Comparison of ENCODE assay signal across 30 cellular contexts in the genomic region with DNA sequence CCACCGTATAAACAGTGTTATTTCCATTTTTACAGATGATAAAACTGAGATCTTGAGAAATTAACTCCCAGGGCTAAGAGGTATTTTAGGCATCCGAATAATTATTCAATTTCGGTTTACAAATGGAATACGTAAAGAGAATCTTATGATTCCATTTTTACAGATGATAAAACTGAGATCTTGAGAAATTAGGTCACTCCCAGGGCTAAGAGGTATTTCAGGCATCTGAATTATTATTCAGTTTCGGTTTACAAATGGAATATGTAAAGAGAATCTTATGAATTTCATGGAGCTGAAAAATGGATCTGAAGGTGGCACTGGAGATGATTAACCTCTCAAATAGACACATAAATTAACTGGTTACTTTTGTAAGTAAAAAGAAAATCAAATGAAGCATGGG. TPM values are rescaled to one million over a fixed set of nuclear protein-coding genes. Genes with fewer than 3 reads are reported as not detected.
A peak's percentile ranks its signal among the peaks of the same experiment; 100 is the strongest.
DNase-seq lines count a peak whose midpoint lies in the region; ATAC-seq and TF ChIP-seq lines count a peak whose summit lies in the region.
"Had no signal": no experiment of that assay in that cellular context is flagged by ENCODE, and none has a peak within 500 bp of the region (broad histone marks: within the 10 kb centered on the region; RNA-seq: fewer than 3 reads in every experiment).

No MANE protein-coding gene starts in this region.

- peaks cover 23% of the 10 kb centered on the region for H3F3A ChIP-seq in SK-N-SH (replicated peaks; ENCODE audit: insufficient read depth)

- no peak for TF ChIP-seq CTCF in SK-N-SH (IDR thresholded peaks at IDR 0.05)
- no peak for TF ChIP-seq CTCF in choroid plexus epithelial cell (conservative IDR thresholded peaks at IDR 0.05; ENCODE audit: low read depth, low read length)
- no peak for TF ChIP-seq CTCF in osteoblast (IDR thresholded peaks at IDR 0.05; ENCODE audit: extremely low read depth, low read depth, low read length)

- H3K36me3 ChIP-seq in ACC112 (ENCODE audit: insufficient read depth, low read length) (no peaks in the 10 kb centered on the region), SK-N-SH (replicated peaks in 1 of 2; ENCODE audit: control insufficient read depth in 1 of 2, insufficient read depth in 2 of 2, low read length in 1 of 2) (no peaks in the 10 kb centered on the region), osteoblast (ENCODE audit: insufficient read depth, low read length) (no peaks in the 10 kb centered on the region)
- H3K36me3 ChIP-seq: BE2C, SJCRH30 had no signal

- no peaks in the 10 kb centered on the region for H4K20me1 ChIP-seq in SK-N-SH (ENCODE audit: insufficient read depth)
- no peaks in the 10 kb centered on the region for H4K20me1 ChIP-seq in osteoblast (ENCODE audit: insufficient read depth, low read length)

- H3K9ac ChIP-seq in SK-N-SH: no peak overlapping the region
- H3K9ac ChIP-seq: GM23248 had no signal

- ATAC-seq in effector memory CD8-positive, alpha-beta T cell (replicated peaks): no peak
- ATAC-seq in GM21360 (IDR thresholded peaks at IDR 0.05; ENCODE audit: unreplicated experiment): no peak
- ATAC-seq: HepG2, K562, Right ventricle myocardium inferior had no signal

- H3K27ac Mint-ChIP-seq in effector memory CD8-positive, alpha-beta T cell: no peak overlapping the region
- H3K27ac Mint-ChIP-seq: CD14-positive monocyte; CD8-positive, alpha-beta memory T cell had no signal

- peaks cover 30% of the 10 kb centered on the region for H3K4me1 ChIP-seq in ACC112 (ENCODE audit: control insufficient read depth, insufficient read depth, low read length, unreplicated experiment)
- H3K4me1 ChIP-seq in SK-N-SH (ENCODE audit: control insufficient read depth in 1 of 2, insufficient read depth in 2 of 2, low read depth in 1 of 2, low read length in 1 of 2): peaks cover 18 to 36% of the 10 kb centered on the region in 2 experiments
- H3K4me1 ChIP-seq in osteoblast (ENCODE audit: insufficient read depth, low read length): peaks cover 25% of the 10 kb centered on the region

- POLR2A ChIA-PET in SK-N-SH (lab: Yijun Ruan, JAX): no interaction called here

- DNase-seq in SK-N-SH (no peak), choroid plexus epithelial cell (ENCODE audit: low read depth) (peak; percentile 54), osteoblast (ENCODE audit: insufficient read length, low spot score, missing footprints) (no peak), NCI-H146 (lab: John Stamatoyannopoulos, UW) (no peak)
- DNase-seq in effector memory CD8-positive, alpha-beta T cell: no peak
- no peak for DNase-seq in activated CD4-positive, alpha-beta T cell treated with anti-CD3 and anti-CD28 coated beads, Interleukin-2, amount 50 U/mL, for 4 hours
- DNase-seq: ACHN; BE2C; CD8-positive, alpha-beta memory T cell; DMS79 treated with DMSO at 0.1 percent for 48 hours; GM23248; H7; MV-4-11; NCI-H1105; NCI-H1436 treated with DMSO at 0.1 percent for 48 hours; NCI-H1930; NCI-H2107; NCI-H446 treated with DMSO at 0.1 percent for 48 hours; NCI-H526; NCI-H82; NK-92 treated with Interleukin-12 subunit alpha and Interleukin-12 subunit beta, amount 100 ng/mL, for 24 hours; PC-9; SJCRH30 had no signal

- no peaks in the 10 kb centered on the region for H3K27me3 ChIP-seq in ACC112 (ENCODE audit: insufficient read depth, low read length)
- H3K27me3 ChIP-seq in SK-N-SH (ENCODE audit: insufficient read depth): no peaks in the 10 kb centered on the region
- no peaks in the 10 kb centered on the region for H3K27me3 ChIP-seq in osteoblast (ENCODE audit: insufficient read depth, low read length)
- H3K27me3 ChIP-seq: BE2C, SJCRH30 had no signal

- H3K36me3 Mint-ChIP-seq in effector memory CD8-positive, alpha-beta T cell (ENCODE audit: insufficient read depth): peaks cover 2% of the 10 kb centered on the region
- H3K36me3 Mint-ChIP-seq: CD14-positive monocyte; CD8-positive, alpha-beta memory T cell had no signal

- peaks cover 74 to 75% of the 10 kb centered on the region in 2 donors for H3K27me3 Mint-ChIP-seq in effector memory CD8-positive, alpha-beta T cell

- 64% methylated on average over 5 of the region's 5 CpGs for WGBS in SK-N-SH (ENCODE audit: low lambda C conversion rate)

- H3K9me3 ChIP-seq in SK-N-SH (no peaks in the 10 kb centered on the region), osteoblast (ENCODE audit: low read depth, low read length) (no peaks in the 10 kb centered on the region)
- H3K9me3 ChIP-seq: BE2C, SJCRH30 had no signal

- H3K4me3 ChIP-seq in ACC112 (ENCODE audit: low read depth, low read length): no peak overlapping the region
- no peak overlapping the region for H3K4me3 ChIP-seq in SK-N-SH (ENCODE audit: low read depth in 2 of 2, low read length in 1 of 2)
- H3K4me3 ChIP-seq in choroid plexus epithelial cell (ENCODE audit: low read depth, low read length): no peak overlapping the region
- H3K4me3 ChIP-seq in osteoblast (ENCODE audit: insufficient read depth, low read length): no peak overlapping the region
- H3K4me3 ChIP-seq: GM23248, K562, PC-9, SJCRH30 had no signal

- H2AFZ ChIP-seq in ACC112 (ENCODE audit: low read length, unreplicated experiment) (peak overlapping the region; percentile 22), SK-N-SH (ENCODE audit: low read depth) (peak overlapping the region; percentile 18; the same call in 1 of the 2 replicates), osteoblast (ENCODE audit: low read length) (no peak overlapping the region)
- H2AFZ ChIP-seq: GM23248, PC-9 had no signal

- H3K4me1 Mint-ChIP-seq in effector memory CD8-positive, alpha-beta T cell (ENCODE audit: low read depth in 2 of 2): no peaks in the 10 kb centered on the region
- H3K4me1 Mint-ChIP-seq: CD14-positive monocyte; CD8-positive, alpha-beta memory T cell had no signal

- CTCF ChIA-PET in SK-N-SH (lab: Yijun Ruan, JAX): interaction anchor here (1.5 to 13.5 kb wide), 4 partner anchors 12 to 111 kb away, joined by 3 to 154 read pairs (median 46); no protein-coding TSS in a partner anchor

- H3K4me3 Mint-ChIP-seq in effector memory CD8-positive, alpha-beta T cell: no peak overlapping the region
- H3K4me3 Mint-ChIP-seq: CD14-positive monocyte; CD8-positive, alpha-beta memory T cell had no signal

- no peak for TF ChIP-seq EP300 in SK-N-SH (IDR thresholded peaks at IDR 0.05; ENCODE audit: borderline replicate concordance in 1 of 2, low read depth in 1 of 2, low read length in 1 of 2)

- H3K79me2 ChIP-seq in ACC112 (ENCODE audit: control insufficient read depth, insufficient read depth, low read length, unreplicated experiment) (no peaks in the 10 kb centered on the region), SK-N-SH (ENCODE audit: insufficient read depth) (no peaks in the 10 kb centered on the region), osteoblast (ENCODE audit: insufficient read depth, low read length) (no peaks in the 10 kb centered on the region)

- H3K4me2 ChIP-seq in SK-N-SH (peak overlapping the region; percentile 45), osteoblast (ENCODE audit: insufficient read depth, low read length) (no peak overlapping the region)
- H3K4me2 ChIP-seq: PC-9 had no signal

- no peak for TF ChIP-seq RAD21 in SK-N-SH (IDR thresholded peaks at IDR 0.05; ENCODE audit: low read length)

- H3K9me3 Mint-ChIP-seq in effector memory CD8-positive, alpha-beta T cell: no peaks in the 10 kb centered on the region
- H3K9me3 Mint-ChIP-seq: CD14-positive monocyte; CD8-positive, alpha-beta memory T cell had no signal

- H3K27ac ChIP-seq in ACC112 (ENCODE audit: low read depth, low read length) (no peak overlapping the region), SK-N-SH (ENCODE audit: low read depth in 2 of 2, low read length in 1 of 2) (peak overlapping the region in 1 of 2 experiments; percentile 25; a peak in 2 of 4 replicates), osteoblast (ENCODE audit: low read depth, low read length) (peak overlapping the region; percentile 33)
- H3K27ac ChIP-seq: 22Rv1, GM23248, PC-9, SJCRH30 had no signal

- H3K9me2 ChIP-seq in SK-N-SH: no peaks in the 10 kb centered on the region

TF ChIP-seq in SK-N-SH, 30 proteins besides CTCF, POLR2A, EP300 and RAD21 (continues in another document):
- no peak for TF ChIP-seq IRF3 (IDR thresholded peaks at IDR 0.05; ENCODE audit: low read depth, low read length)
- TF ChIP-seq REST (IDR thresholded peaks at IDR 0.05; ENCODE audit: low read depth, low read length): no peak
- TF ChIP-seq TEAD4 (IDR thresholded peaks at IDR 0.05; ENCODE audit: borderline replicate concordance, insufficient read depth): 0 out of 2 replicates have a peak, but pooled peaks have one; percentile 26

RNA-seq across cellular contexts. Expression of gene FGF1, which starts 44.2 kb away (rescaled TPM):
- polyA plus RNA-seq in SK-N-SH (2012; rRNA removed): 5.3 and 5.9 TPM in 2 replicates
- polyA plus RNA-seq in SK-N-SH (2012; cell fraction: cytosol; rRNA removed): 5.6 and 6.3 TPM in 2 replicates
- polyA plus RNA-seq in SK-N-SH (2012; cell fraction: nucleus; rRNA removed): 5.4 and 5.6 TPM in 2 replicates
- 2.9 and 4.3 TPM in 2 replicates for total RNA-seq in osteoblast
- total RNA-seq: CD8-positive, alpha-beta memory T cell; HepG2; K562; SJCRH30 had no signal
- polyA plus RNA-seq: CD14-positive monocyte; CD8-positive, alpha-beta memory T cell; HepG2; K562 had no signal
